Comparison of ENCODE assay signal across 9 cellular contexts in genomic region chr1:149832316-149833126, GRCh38. TPM values are rescaled to one million over a fixed set of nuclear protein-coding genes. Genes with fewer than 3 reads are reported as not detected.
DNase-seq lines count a peak whose midpoint lies in the region; ATAC-seq, FAIRE-seq and TF ChIP-seq lines count a peak whose summit lies in the region.
"Not testable (repeated sequence)": the region's sequence is repeated elsewhere in the genome, so short reads cannot be mapped to it uniquely, and the experiment has no call there.
"Had no signal": no experiment of that assay in that cellular context is flagged by ENCODE, and none has a peak within 500 bp of the region (broad histone marks: within the 10 kb centered on the region; RNA-seq: fewer than 3 reads in every experiment).

No MANE protein-coding gene starts in this region.

- not testable (repeated sequence) for H3K4me3 Mint-ChIP-seq in effector memory CD8-positive, alpha-beta T cell; naive thymus-derived CD8-positive, alpha-beta T cell

- POLR2A ChIA-PET in A549 (lab: Yijun Ruan, JAX); naive thymus-derived CD8-positive, alpha-beta T cell (lab: Charles Lee): not testable (repeated sequence)

- not testable (repeated sequence) for FAIRE-seq in A549 (lab: Jason Lieb, UNC)

- not testable (repeated sequence) for H3K4me1 Mint-ChIP-seq in effector memory CD8-positive, alpha-beta T cell (ENCODE audit: low read depth in 2 of 2); naive thymus-derived CD8-positive, alpha-beta T cell

- H3K27ac ChIP-seq in A549; RWPE2 (ENCODE audit: poor library complexity, severe bottlenecking): not testable (repeated sequence)

- not testable (repeated sequence) for H3K9me3 Mint-ChIP-seq in effector memory CD8-positive, alpha-beta T cell; naive thymus-derived CD8-positive, alpha-beta T cell

- peak; percentile 80 to 84 for ATAC-seq in A549
- ATAC-seq in GM18873 (IDR thresholded peaks at IDR 0.05; ENCODE audit: low FRiP score, unreplicated experiment), result peak; percentile 63
- peak; percentile 58 for ATAC-seq in GM21423 (IDR thresholded peaks at IDR 0.05; ENCODE audit: unreplicated experiment)
- peak; percentile 78 for ATAC-seq in HG02798 (IDR thresholded peaks at IDR 0.05; ENCODE audit: poor library complexity, unreplicated experiment)
- peak; percentile 61 for ATAC-seq in HG03159 (IDR thresholded peaks at IDR 0.05; ENCODE audit: unreplicated experiment)
- ATAC-seq in RWPE2 (ENCODE audit: low read depth), result peak; percentile 63
- peak; percentile 81 for ATAC-seq in effector memory CD8-positive, alpha-beta T cell (replicated peaks)
- peak; percentile 84 to 87 for ATAC-seq in naive thymus-derived CD8-positive, alpha-beta T cell

- not testable (repeated sequence) for H3K27me3 ChIP-seq in RWPE2 (ENCODE audit: insufficient read depth, poor library complexity, severe bottlenecking)

- H3K27ac Mint-ChIP-seq in effector memory CD8-positive, alpha-beta T cell; naive thymus-derived CD8-positive, alpha-beta T cell: not testable (repeated sequence)

- H3K36me3 ChIP-seq in RWPE2 (ENCODE audit: low read depth), result not testable (repeated sequence)

- not testable (repeated sequence) for DNase-seq in A549 (ENCODE audit: low read depth in 1 of 2, low spot score in 1 of 2); RWPE2 (ENCODE audit: low spot score); effector memory CD8-positive, alpha-beta T cell; naive thymus-derived CD8-positive, alpha-beta T cell

- CTCF ChIA-PET in A549 (lab: Yijun Ruan, JAX), result not testable (repeated sequence)

- not testable (repeated sequence) for H3K4me2 ChIP-seq in A549

- TF ChIP-seq POLR2A in A549 (IDR thresholded peaks at IDR 0.05; ENCODE audit: low read length), result not testable (repeated sequence)

- H3K4me3 ChIP-seq in A549; RWPE2 (ENCODE audit: severe bottlenecking): not testable (repeated sequence)

- WGBS in A549 (ENCODE audit: missing lambda C conversion rate), result no CpG with 5 or more reads among the region's 55 CpGs

- not testable (repeated sequence) for H3K9me3 ChIP-seq in A549; RWPE2 (ENCODE audit: severe bottlenecking)

- H3K36me3 Mint-ChIP-seq in effector memory CD8-positive, alpha-beta T cell (ENCODE audit: insufficient read depth); naive thymus-derived CD8-positive, alpha-beta T cell: not testable (repeated sequence)

- not testable (repeated sequence) for TF ChIP-seq EP300 in A549 (IDR thresholded peaks at IDR 0.05)

- not testable (repeated sequence) for TF ChIP-seq RAD21 in A549 (conservative IDR thresholded peaks at IDR 0.05 in 1 of 2, IDR thresholded peaks at IDR 0.05 in 1 of 2)

- not testable (repeated sequence) for H3K27me3 Mint-ChIP-seq in effector memory CD8-positive, alpha-beta T cell; naive thymus-derived CD8-positive, alpha-beta T cell

- not testable (repeated sequence) for TF ChIP-seq CTCF in A549 (IDR thresholded peaks at IDR 0.05); RWPE2 (IDR thresholded peaks at IDR 0.05; ENCODE audit: poor library complexity, severe bottlenecking)

- not testable (repeated sequence) for H3K4me1 ChIP-seq in A549; RWPE2 (ENCODE audit: insufficient read depth, poor library complexity, severe bottlenecking)

RNA-seq across cellular contexts. Expression of gene FCGR1A, which starts 50.0 kb away (rescaled TPM):
- polyA plus RNA-seq in A549 (2011; rRNA removed) (not detected in 2 replicates), A549 (2017; fragmentation: RNase III; extraction: RNeasy Plus Mini Kit Qiagen cat#74134 plus additional on column Dnase treatment) (not detected in 3 replicates)
- polyA plus RNA-seq in A549 (2012; cell fraction: cytosol; rRNA removed), result not detected in 2 replicates
- not detected in 2 replicates for polyA plus RNA-seq in A549 (2012; cell fraction: nucleus; rRNA removed)
- not detected in 2 replicates for polyA minus RNA-seq in A549 (2011; rRNA and poly(A)+ RNA removed)
- total RNA-seq in naive thymus-derived CD8-positive, alpha-beta T cell, result not detected
- polyA plus RNA-seq in naive thymus-derived CD8-positive, alpha-beta T cell, result under 1 TPM in 1 of 3 donors, not detected in 2; 0.37 TPM
- total RNA-seq: fibroblast of villous mesenchyme had no signal
